In the genomic region with DNA sequence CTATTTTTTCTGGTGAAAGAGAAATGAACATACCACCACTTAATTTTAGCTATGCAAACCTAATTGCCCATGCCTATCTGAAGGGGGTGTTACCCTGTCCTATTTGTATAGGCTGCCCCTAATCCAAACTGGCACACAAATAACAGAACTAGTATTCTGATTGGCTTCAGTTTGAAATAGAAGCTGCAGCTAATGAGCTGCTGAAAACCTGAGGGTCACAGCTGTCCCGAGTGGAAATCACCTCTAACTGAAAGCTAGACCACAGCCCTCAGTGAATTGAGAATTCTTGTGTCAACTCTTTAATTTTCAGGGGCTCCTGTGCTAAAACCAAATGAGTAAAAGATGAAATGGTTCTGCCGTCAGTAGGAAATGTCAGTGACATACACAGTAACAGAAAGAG, we compare ENCODE assay signal across 14 cellular contexts. TPM values are rescaled to one million over a fixed set of nuclear protein-coding genes. Genes with fewer than 3 reads are reported as not detected.
A peak's percentile ranks its signal among the peaks of the same experiment; 100 is the strongest.
DNase-seq lines count a peak whose midpoint lies in the region; ATAC-seq, FAIRE-seq and TF ChIP-seq lines count a peak whose summit lies in the region.
"Had no signal": no experiment of that assay in that cellular context is flagged by ENCODE, and none has a peak within 500 bp of the region (broad histone marks: within the 10 kb centered on the region; RNA-seq: fewer than 3 reads in every experiment).

No MANE protein-coding gene starts in this region.

- WGBS in GM12878 (ENCODE audit: insufficient coverage, insufficient replicate concordance, low lambda C conversion rate, missing lambda C conversion rate): 0% methylated on average over 2 of the region's 2 CpGs

- TF ChIP-seq EP300 in GM12878 (IDR thresholded peaks at IDR 0.05; ENCODE audit: borderline replicate concordance in 1 of 2, control insufficient read depth in 1 of 2, low read depth in 2 of 2, low read length in 2 of 2): peak; percentile 73 to 96

- DNase-seq in GM12878 (ENCODE audit: low read depth, low spot score) (peak; percentile 84), glomerular visceral epithelial cell (ENCODE audit: extremely low spot score) (no peak), immature natural killer cell (no peak), GM03348 (ENCODE audit: low spot score) (no peak)
- DNase-seq in central memory CD4-positive, alpha-beta T cell: no peak
- DNase-seq: GM23248, occipital lobe had no signal

- ATAC-seq in GM18517 (IDR thresholded peaks at IDR 0.05; ENCODE audit: unreplicated experiment) (peak; percentile 82), GM21390 (IDR thresholded peaks at IDR 0.05; ENCODE audit: unreplicated experiment) (peak; percentile 68), HG03095 (IDR thresholded peaks at IDR 0.05; ENCODE audit: unreplicated experiment) (peak; percentile 61), GM12878 (peak; percentile 94)

- peaks cover 34% of the 10 kb centered on the region for H3K4me1 ChIP-seq in GM12878 (ENCODE audit: control insufficient read depth, insufficient read depth, low read length)

- H3K4me2 ChIP-seq in GM12878 (ENCODE audit: control insufficient read depth, insufficient read depth): peak overlapping the region; percentile 64

- H3K36me3 ChIP-seq in GM12878 (ENCODE audit: control insufficient read depth in 2 of 2, insufficient read depth in 2 of 2, low read length in 1 of 2): no peaks in the 10 kb centered on the region

- no TSS peak for BruUV-seq in GM12878 (replicated peaks; lab: Mats Ljungman, UMichigan)

- H3K27me3 ChIP-seq in GM12878 (replicated peaks in 1 of 2; ENCODE audit: control insufficient read depth in 2 of 2, insufficient read depth in 2 of 2, low read length in 1 of 2): no peaks in the 10 kb centered on the region

- no peaks in the 10 kb centered on the region for H3K36me3 Mint-ChIP-seq in immature natural killer cell

- H3K27me3 Mint-ChIP-seq in immature natural killer cell (ENCODE audit: low read depth in 3 of 3): peaks cover 0 to 2% (median 0%) of the 10 kb centered on the region in 3 donors
- H3K27me3 Mint-ChIP-seq: activated naive CD8-positive, alpha-beta T cell had no signal

- no peak overlapping the region for H3K27ac Mint-ChIP-seq in immature natural killer cell
- H3K27ac Mint-ChIP-seq: activated naive CD8-positive, alpha-beta T cell had no signal

- peak overlapping the region; percentile 65 for H2AFZ ChIP-seq in GM12878 (ENCODE audit: control insufficient read depth, low read depth, low read length)
- H2AFZ ChIP-seq: GM23248 had no signal

- RAD21 ChIA-PET in GM12878 (lab: Charles Lee; ENCODE audit: unreplicated experiment): interaction anchor here (0.7 to 6.7 kb wide), 28 partner anchors 11 to 239 kb away, joined by 3 to 122 read pairs (median 8); a partner anchor contains a TSS

- FAIRE-seq in GM12878 (lab: Jason Lieb, UNC): peak; percentile 47
- FAIRE-seq: endometrium, islet of Langerhans, urothelium cell line had no signal

- CTCF ChIA-PET in GM12878 (lab: Yijun Ruan, JAX): interaction anchor here (0.6 to 8.9 kb wide), 33 partner anchors 9 to 225 kb away, joined by 3 to 173 read pairs (median 11); a partner anchor contains a TSS

- peaks cover 0 to 18% of the 10 kb centered on the region in 2 donors for H3K4me1 Mint-ChIP-seq in immature natural killer cell

- no peak for TF ChIP-seq RAD21 in GM12878 (IDR thresholded peaks at IDR 0.05; ENCODE audit: insufficient read depth, low read depth, low read length)

- H3K79me2 ChIP-seq in GM12878 (ENCODE audit: control insufficient read depth, insufficient read depth, low read length): no peaks in the 10 kb centered on the region; the same call in 1 of the 2 replicates

- H4K20me1 ChIP-seq in GM12878 (ENCODE audit: control insufficient read depth, insufficient read depth): no peaks in the 10 kb centered on the region

- H3K4me3 ChIP-seq in GM12878: peak overlapping the region; percentile 11; the same call in 1 of the 2 replicates
- H3K4me3 ChIP-seq: GM23248 had no signal

- H3K9me3 ChIP-seq in GM12878 (replicated peaks; ENCODE audit: control insufficient read depth, insufficient read depth, low read length): peaks cover 8% of the 10 kb centered on the region

- SMC1A ChIA-PET in GM12878 (lab: Charles Lee; ENCODE audit: uncharacterized antibody, unreplicated experiment): interaction anchor here (0.7 to 9.5 kb wide), 38 partner anchors 9 to 259 kb away, joined by 3 to 142 read pairs (median 10); a partner anchor contains a TSS

- TF ChIP-seq POLR2A in GM12878 (IDR thresholded peaks at IDR 0.05; ENCODE audit: low read depth, low read length): no peak

- peak overlapping the region; percentile 71 for H3K27ac ChIP-seq in GM12878 (ENCODE audit: control insufficient read depth, insufficient read depth)
- H3K27ac ChIP-seq: GM23248 had no signal

- H3K9ac ChIP-seq in GM12878 (ENCODE audit: control insufficient read depth, insufficient read depth, low read length): peak overlapping the region; percentile 35
- H3K9ac ChIP-seq: GM23248 had no signal

- H3K4me3 Mint-ChIP-seq in immature natural killer cell: no peak overlapping the region
- H3K4me3 Mint-ChIP-seq: activated naive CD8-positive, alpha-beta T cell had no signal

- no peak for TF ChIP-seq CTCF in GM12878 (IDR thresholded peaks at IDR 0.05 in 2 of 3, conservative IDR thresholded peaks at IDR 0.05 in 1 of 3; ENCODE audit: control insufficient read depth in 2 of 3, extremely low read depth in 1 of 3, insufficient read depth in 1 of 3, low read depth in 3 of 3, low read length in 3 of 3)

- intact Hi-C loops in GM12878 (cut with micrococcal nuclease; ENCODE audit: unreplicated experiment): loop anchor here (1.0 to 5.0 kb wide), 3 partner anchors 26 to 106 kb away; no protein-coding TSS in a partner anchor

- H3K9me3 Mint-ChIP-seq in immature natural killer cell: no peaks in the 10 kb centered on the region

- in situ Hi-C loops in GM12878 (cut with MboI): no loop called here

- POLR2A ChIA-PET in GM12878 (lab: Charles Lee): interaction anchor here (1.0 to 5.8 kb wide), 10 partner anchors 11 to 255 kb away, joined by 3 to 49 read pairs (median 6); a partner anchor contains a TSS

TF ChIP-seq in GM12878, 131 proteins besides CTCF, POLR2A, EP300 and RAD21 (continues in another document):
- TF ChIP-seq ZNF217 (IDR thresholded peaks at IDR 0.05) (0 out of 2 replicates have a peak, but pooled peaks have one; percentile 34), ZBED1 (IDR thresholded peaks at IDR 0.05; ENCODE audit: borderline replicate concordance) (0 out of 2 replicates have a peak, but pooled peaks have one; percentile 31), RAD51 (IDR thresholded peaks at IDR 0.05) (no peak), IKZF2 (IDR thresholded peaks at IDR 0.05) (peak in 1 of 2 experiments; percentile 70; a peak in 2 of 4 replicates), CHD2 (IDR thresholded peaks at IDR 0.05; ENCODE audit: borderline replicate concordance, low read depth, low read length) (peak; percentile 58; the same call in 1 of the 2 replicates), MYB (IDR thresholded peaks at IDR 0.05; ENCODE audit: borderline replicate concordance, low read depth, low read length) (peak; percentile 91), PML (IDR thresholded peaks at IDR 0.05; ENCODE audit: low read length) (peak; percentile 46; the same call in 1 of the 2 replicates)
- TF ChIP-seq, protein P1, sequence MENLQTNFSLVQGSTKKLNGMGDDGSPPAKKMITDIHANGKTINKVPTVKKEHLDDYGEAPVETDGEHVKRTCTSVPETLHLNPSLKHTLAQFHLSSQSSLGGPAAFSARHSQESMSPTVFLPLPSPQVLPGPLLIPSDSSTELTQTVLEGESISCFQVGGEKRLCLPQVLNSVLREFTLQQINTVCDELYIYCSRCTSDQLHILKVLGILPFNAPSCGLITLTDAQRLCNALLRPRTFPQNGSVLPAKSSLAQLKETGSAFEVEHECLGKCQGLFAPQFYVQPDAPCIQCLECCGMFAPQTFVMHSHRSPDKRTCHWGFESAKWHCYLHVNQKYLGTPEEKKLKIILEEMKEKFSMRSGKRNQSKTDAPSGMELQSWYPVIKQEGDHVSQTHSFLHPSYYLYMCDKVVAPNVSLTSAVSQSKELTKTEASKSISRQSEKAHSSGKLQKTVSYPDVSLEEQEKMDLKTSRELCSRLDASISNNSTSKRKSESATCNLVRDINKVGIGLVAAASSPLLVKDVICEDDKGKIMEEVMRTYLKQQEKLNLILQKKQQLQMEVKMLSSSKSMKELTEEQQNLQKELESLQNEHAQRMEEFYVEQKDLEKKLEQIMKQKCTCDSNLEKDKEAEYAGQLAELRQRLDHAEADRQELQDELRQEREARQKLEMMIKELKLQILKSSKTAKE (IDR thresholded peaks at IDR 0.05; ENCODE audit: low read depth, poor library complexity, severe bottlenecking): peak; percentile 86

RNA-seq across cellular contexts. Expression of a gene that starts 28.7 kb away (rescaled TPM):
- 97.0 and 101 TPM in 2 replicates for total RNA-seq in GM12878 (2013; cell fraction: nucleolus; rRNA removed)
- total RNA-seq in GM12878 (2014; rRNA removed) (6.2 and 6.9 TPM in 2 replicates), GM12878 (2014; rRNA removed; fragmentation: Illumina TruSeq; extraction: Trizol) (10.2 and 10.4 TPM in 2 replicates), GM12878 (2021) (9.6 and 12.5 TPM in 2 replicates)
- 0.55 TPM for polyA plus RNA-seq in GM12878 (2011; ENCODE audit: low read depth)
- polyA plus RNA-seq in GM12878 (2011; rRNA removed) (3.5 and 4.8 TPM in 2 replicates), GM12878 (2014; fragmentation: Illumina TruSeq; extraction: Trizol) (2.1 and 2.8 TPM in 2 replicates), GM12878 (2014; fragmentation: Nextera tagmentation; extraction: Ambion mirVana) (1 to 10 TPM in 1 of 2 experiments, under 1 TPM in 1; 0.84 to 2.1 TPM), GM12878 (2014; rRNA removed) (1.9 and 2.0 TPM in 2 replicates), GM12878 (2016; fragmentation: Nextera tagmentation; extraction: Ambion mirVana) (1 to 10 TPM; 3.7 to 3.9 TPM), immature natural killer cell (1 to 10 TPM in 1 of 3 donors, under 1 TPM in 1, not detected in 1; 0.69 to 1.5 TPM)
- polyA plus RNA-seq in GM12878 (2011; cell fraction: cytosol; rRNA removed): 1.5 and 1.8 TPM in 2 replicates
- polyA plus RNA-seq in GM12878 (2011; cell fraction: nucleus; rRNA removed): 8.9 and 9.0 TPM in 2 replicates
- polyA plus RNA-seq in GM12878 (2012): 0.67 and 1.0 TPM in 2 replicates
- polyA minus RNA-seq in GM12878 (2011; rRNA and poly(A)+ RNA removed): 28.6 and 29.6 TPM in 2 replicates
- polyA minus RNA-seq in GM12878 (2011; cell fraction: cytosol; rRNA and poly(A)+ RNA removed): 4.8 and 5.7 TPM in 2 replicates
- polyA minus RNA-seq in GM12878 (2011; cell fraction: nucleus; rRNA and poly(A)+ RNA removed): 62.5 and 78.6 TPM in 2 replicates
- total RNA-seq: GM23248 had no signal
- polyA plus RNA-seq: GM23248 had no signal
